ENCODE assay signal across 1 cellular context in genomic region chr1:54564312-54565112, GRCh38.
A peak's percentile ranks its signal among the peaks of the same experiment; 100 is the strongest.
TF ChIP-seq lines count a peak whose summit lies in the region.

No MANE protein-coding gene starts in this region.

TF ChIP-seq in HepG2, 621 proteins besides CTCF, POLR2A, EP300 and RAD21:
- TF ChIP-seq MED8 (CRISPR knock-in tag; IDR thresholded peaks at IDR 0.05; ENCODE audit: insufficient replicate concordance) (no peak), PPARG (CRISPR knock-in tag; conservative IDR thresholded peaks at IDR 0.05) (peak; percentile 79)
TF ChIP-seq in HepG2: peak in this region for 1.
